Comparison of ENCODE assay signal across 23 cellular contexts in the genomic region with DNA sequence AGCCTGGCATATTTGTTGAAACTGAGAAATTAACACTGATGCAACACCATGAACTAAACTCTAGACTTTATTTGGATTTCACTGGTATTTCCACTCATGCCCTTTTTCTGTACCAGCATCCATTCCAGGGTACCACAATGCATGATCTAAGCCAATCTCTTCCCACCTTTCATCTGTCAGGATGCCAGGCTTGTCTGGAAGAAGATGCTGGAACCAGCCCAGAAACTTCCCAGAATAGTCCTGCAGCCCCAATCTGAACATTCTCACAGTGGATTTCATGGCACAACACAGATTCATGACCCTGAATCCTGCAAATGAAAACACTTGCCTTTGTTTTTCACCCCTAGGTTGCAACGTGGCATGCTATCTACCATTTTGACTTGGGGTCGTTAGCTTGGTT.
"Had no signal": no experiment of that assay in that cellular context is flagged by ENCODE, and none has a peak within 500 bp of the region (broad histone marks: within the 10 kb centered on the region; RNA-seq: fewer than 3 reads in every experiment).

No MANE protein-coding gene starts in this region.

- FAIRE-seq: HTR-8/SVneo had no signal

- ATAC-seq: Right ventricle myocardium inferior, SK-N-SH treated with all-trans-retinoic acid at 6 μM for 48 hours had no signal

- DNase-seq: KBM-7; MV-4-11; NCI-H1048; NCI-H1105; NCI-H1417; NCI-H1436 treated with DMSO at 0.1 percent for 48 hours; NCI-H1694; NCI-H187 treated with DMSO at 0.1 percent for 48 hours; NCI-H2029 treated with DMSO at 0.1 percent for 48 hours; NCI-H2171 treated with DMSO at 0.1 percent for 48 hours; NCI-H345; NCI-H446 treated with DMSO at 0.1 percent for 48 hours; NCI-H510A treated with DMSO at 0.1 percent for 48 hours; NCI-H526; NK-92 treated with Interleukin-12 subunit alpha and Interleukin-12 subunit beta, amount 100 ng/mL, for 24 hours; OCI-M1; PC-9; Peyer's patch; SHP77 treated with DMSO at 0.1 percent for 48 hours; SJCRH30 had no signal
